Comparison of ENCODE assay signal across 1 cellular context in the genomic region with DNA sequence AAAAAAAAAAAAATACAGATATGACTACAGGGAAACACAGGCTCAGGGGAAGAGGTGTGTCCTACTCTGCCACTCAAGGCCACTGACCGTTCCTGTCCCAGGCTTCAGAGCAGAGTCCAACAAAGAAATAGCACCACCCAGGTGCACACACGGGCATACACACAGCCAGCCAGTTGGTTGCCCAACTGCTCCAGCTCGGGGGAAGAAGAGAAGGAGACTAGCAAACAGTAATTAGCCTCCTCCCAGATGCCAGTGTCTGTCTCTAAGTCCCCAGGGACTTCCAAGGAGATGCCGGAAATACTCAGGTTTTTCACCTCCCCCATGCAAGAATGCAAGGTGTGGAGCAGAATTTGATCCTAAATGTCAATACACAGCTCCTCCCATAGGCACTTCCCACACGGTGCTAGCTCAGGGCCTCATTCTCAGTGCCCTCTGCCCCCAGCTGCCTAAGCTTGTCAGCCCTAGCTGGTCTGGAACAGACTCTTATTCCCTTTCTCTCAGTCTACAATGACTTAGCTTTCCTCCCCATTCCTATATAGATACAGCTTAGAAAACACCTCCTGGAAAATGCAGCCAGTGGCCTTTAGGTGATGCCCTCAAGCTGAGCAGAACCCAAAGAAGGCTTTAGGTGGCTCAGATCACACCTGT.
TF ChIP-seq lines count a peak whose summit lies in the region.

No MANE protein-coding gene starts in this region.

TF ChIP-seq in HepG2, 621 proteins besides CTCF, POLR2A, EP300 and RAD21 (continued from another document and continues in another):
- TF ChIP-seq ZNF142 (CRISPR knock-in tag; IDR thresholded peaks at IDR 0.05) (no peak), FOXK1 (CRISPR knock-in tag; IDR thresholded peaks at IDR 0.05; ENCODE audit: borderline replicate concordance, low read depth) (peak; percentile 57; the same call in 1 of the 2 replicates), RFX3 (CRISPR knock-in tag; IDR thresholded peaks at IDR 0.05) (no peak), MTF1 (CRISPR knock-in tag; IDR thresholded peaks at IDR 0.05) (no peak), ZNF3 (CRISPR knock-in tag; IDR thresholded peaks at IDR 0.05) (no peak), THRA (CRISPR knock-in tag; IDR thresholded peaks at IDR 0.05; ENCODE audit: borderline replicate concordance) (peak; percentile 74), HINFP (CRISPR knock-in tag; IDR thresholded peaks at IDR 0.05; ENCODE audit: low read depth) (no peak), ZNF337 (CRISPR knock-in tag; IDR thresholded peaks at IDR 0.05; ENCODE audit: borderline replicate concordance, low read depth) (peak; percentile 9; the same call in 1 of the 2 replicates), FOXP4 (CRISPR knock-in tag; IDR thresholded peaks at IDR 0.05) (no peak; the same call in 1 of the 2 replicates), MAFG (CRISPR knock-in tag; IDR thresholded peaks at IDR 0.05) (no peak), PAX8 (CRISPR knock-in tag; IDR thresholded peaks at IDR 0.05; ENCODE audit: borderline replicate concordance) (no peak), SPEN (CRISPR knock-in tag; IDR thresholded peaks at IDR 0.05; ENCODE audit: low read depth) (peak; percentile 54; the same call in 1 of the 2 replicates), KDM6A (CRISPR knock-in tag; IDR thresholded peaks at IDR 0.05; ENCODE audit: low read depth) (peak; percentile 79), ZNF180 (CRISPR knock-in tag; IDR thresholded peaks at IDR 0.05; ENCODE audit: borderline replicate concordance, low read depth) (no peak), RBAK (CRISPR knock-in tag; IDR thresholded peaks at IDR 0.05) (no peak), CREM (IDR thresholded peaks at IDR 0.05) (peak; percentile 55), CREM (CRISPR knock-in tag; IDR thresholded peaks at IDR 0.05) (no peak), CEBPB (IDR thresholded peaks at IDR 0.05; ENCODE audit: borderline replicate concordance, low read depth, low read length) (peak; percentile 93), ZNF124 (CRISPR knock-in tag; IDR thresholded peaks at IDR 0.05) (0 out of 2 replicates have a peak, but pooled peaks have one; percentile 52), YEATS2 (CRISPR knock-in tag; IDR thresholded peaks at IDR 0.05; ENCODE audit: borderline replicate concordance) (peak; percentile 49; the same call in 1 of the 2 replicates), ZNF235 (CRISPR knock-in tag; IDR thresholded peaks at IDR 0.05; ENCODE audit: borderline replicate concordance) (0 out of 2 replicates have a peak, but pooled peaks have one; percentile 42), POGZ (CRISPR knock-in tag; IDR thresholded peaks at IDR 0.05) (peak; percentile 63), SOX13 (IDR thresholded peaks at IDR 0.05) (no peak), SOX13 (CRISPR knock-in tag; conservative IDR thresholded peaks at IDR 0.05 in 1 of 2, IDR thresholded peaks at IDR 0.05 in 1 of 2) (peak in 1 of 2 experiments; percentile 58; a peak in 2 of 4 replicates), ZNF784 (CRISPR knock-in tag; IDR thresholded peaks at IDR 0.05; ENCODE audit: borderline replicate concordance) (0 out of 2 replicates have a peak, but pooled peaks have one; percentile 32), ZNF282 (IDR thresholded peaks at IDR 0.05; ENCODE audit: partially characterized antibody) (no peak), MTA1 (CRISPR knock-in tag; IDR thresholded peaks at IDR 0.05; ENCODE audit: borderline replicate concordance) (peak; percentile 48; the same call in 1 of the 2 replicates), SIN3A (IDR thresholded peaks at IDR 0.05; ENCODE audit: borderline replicate concordance, low read depth, low read length) (peak; percentile 78; the same call in 1 of the 2 replicates), ZNF331 (CRISPR knock-in tag; IDR thresholded peaks at IDR 0.05) (peak; percentile 69; the same call in 1 of the 2 replicates), ZMYM3 (CRISPR knock-in tag; IDR thresholded peaks at IDR 0.05) (no peak; the same call in 1 of the 2 replicates), SP4 (CRISPR knock-in tag; IDR thresholded peaks at IDR 0.05) (peak; percentile 71), KLF9 (CRISPR knock-in tag; IDR thresholded peaks at IDR 0.05; ENCODE audit: low read depth) (0 out of 2 replicates have a peak, but pooled peaks have one; percentile 54), TEAD3 (CRISPR knock-in tag; optimal IDR thresholded peaks at IDR 0.05; ENCODE audit: borderline replicate concordance) (peak; percentile 64), MTF2 (CRISPR knock-in tag; IDR thresholded peaks at IDR 0.05; ENCODE audit: borderline replicate concordance) (0 out of 2 replicates have a peak, but pooled peaks have one; percentile 44), ZNF430 (CRISPR knock-in tag; IDR thresholded peaks at IDR 0.05) (no peak), BCL6 (CRISPR knock-in tag; IDR thresholded peaks at IDR 0.05) (peak; percentile 66), KAT7 (CRISPR knock-in tag; IDR thresholded peaks at IDR 0.05; ENCODE audit: borderline replicate concordance) (0 out of 2 replicates have a peak, but pooled peaks have one; percentile 41), ZNF564 (CRISPR knock-in tag; IDR thresholded peaks at IDR 0.05) (peak; percentile 59; the same call in 1 of the 2 replicates)
- TF ChIP-seq, protein P1, sequence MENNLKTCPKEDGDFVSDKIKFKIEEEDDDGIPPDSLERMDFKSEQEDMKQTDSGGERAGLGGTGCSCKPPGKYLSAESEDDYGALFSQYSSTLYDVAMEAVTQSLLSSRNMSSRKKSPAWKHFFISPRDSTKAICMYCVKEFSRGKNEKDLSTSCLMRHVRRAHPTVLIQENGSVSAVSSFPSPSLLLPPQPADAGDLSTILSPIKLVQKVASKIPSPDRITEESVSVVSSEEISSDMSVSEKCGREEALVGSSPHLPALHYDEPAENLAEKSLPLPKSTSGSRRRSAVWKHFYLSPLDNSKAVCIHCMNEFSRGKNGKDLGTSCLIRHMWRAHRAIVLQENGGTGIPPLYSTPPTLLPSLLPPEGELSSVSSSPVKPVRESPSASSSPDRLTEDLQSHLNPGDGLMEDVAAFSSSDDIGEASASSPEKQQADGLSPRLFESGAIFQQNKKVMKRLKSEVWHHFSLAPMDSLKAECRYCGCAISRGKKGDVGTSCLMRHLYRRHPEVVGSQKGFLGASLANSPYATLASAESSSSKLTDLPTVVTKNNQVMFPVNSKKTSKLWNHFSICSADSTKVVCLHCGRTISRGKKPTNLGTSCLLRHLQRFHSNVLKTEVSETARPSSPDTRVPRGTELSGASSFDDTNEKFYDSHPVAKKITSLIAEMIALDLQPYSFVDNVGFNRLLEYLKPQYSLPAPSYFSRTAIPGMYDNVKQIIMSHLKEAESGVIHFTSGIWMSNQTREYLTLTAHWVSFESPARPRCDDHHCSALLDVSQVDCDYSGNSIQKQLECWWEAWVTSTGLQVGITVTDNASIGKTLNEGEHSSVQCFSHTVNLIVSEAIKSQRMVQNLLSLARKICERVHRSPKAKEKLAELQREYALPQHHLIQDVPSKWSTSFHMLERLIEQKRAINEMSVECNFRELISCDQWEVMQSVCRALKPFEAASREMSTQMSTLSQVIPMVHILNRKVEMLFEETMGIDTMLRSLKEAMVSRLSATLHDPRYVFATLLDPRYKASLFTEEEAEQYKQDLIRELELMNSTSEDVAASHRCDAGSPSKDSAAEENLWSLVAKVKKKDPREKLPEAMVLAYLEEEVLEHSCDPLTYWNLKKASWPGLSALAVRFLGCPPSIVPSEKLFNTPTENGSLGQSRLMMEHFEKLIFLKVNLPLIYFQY (CRISPR knock-in tag; IDR thresholded peaks at IDR 0.05; ENCODE audit: borderline replicate concordance), result no peak
- TF ChIP-seq, protein P2, sequence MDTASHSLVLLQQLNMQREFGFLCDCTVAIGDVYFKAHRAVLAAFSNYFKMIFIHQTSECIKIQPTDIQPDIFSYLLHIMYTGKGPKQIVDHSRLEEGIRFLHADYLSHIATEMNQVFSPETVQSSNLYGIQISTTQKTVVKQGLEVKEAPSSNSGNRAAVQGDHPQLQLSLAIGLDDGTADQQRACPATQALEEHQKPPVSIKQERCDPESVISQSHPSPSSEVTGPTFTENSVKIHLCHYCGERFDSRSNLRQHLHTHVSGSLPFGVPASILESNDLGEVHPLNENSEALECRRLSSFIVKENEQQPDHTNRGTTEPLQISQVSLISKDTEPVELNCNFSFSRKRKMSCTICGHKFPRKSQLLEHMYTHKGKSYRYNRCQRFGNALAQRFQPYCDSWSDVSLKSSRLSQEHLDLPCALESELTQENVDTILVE (CRISPR knock-in tag; IDR thresholded peaks at IDR 0.05), result 0 out of 2 replicates have a peak, but pooled peaks have one; percentile 46
- TF ChIP-seq, protein P3, sequence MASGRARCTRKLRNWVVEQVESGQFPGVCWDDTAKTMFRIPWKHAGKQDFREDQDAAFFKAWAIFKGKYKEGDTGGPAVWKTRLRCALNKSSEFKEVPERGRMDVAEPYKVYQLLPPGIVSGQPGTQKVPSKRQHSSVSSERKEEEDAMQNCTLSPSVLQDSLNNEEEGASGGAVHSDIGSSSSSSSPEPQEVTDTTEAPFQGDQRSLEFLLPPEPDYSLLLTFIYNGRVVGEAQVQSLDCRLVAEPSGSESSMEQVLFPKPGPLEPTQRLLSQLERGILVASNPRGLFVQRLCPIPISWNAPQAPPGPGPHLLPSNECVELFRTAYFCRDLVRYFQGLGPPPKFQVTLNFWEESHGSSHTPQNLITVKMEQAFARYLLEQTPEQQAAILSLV (CRISPR knock-in tag; IDR thresholded peaks at IDR 0.05; ENCODE audit: borderline replicate concordance), result 0 out of 2 replicates have a peak, but pooled peaks have one; percentile 53
